ENCODE assay signal across 15 cellular contexts in the genomic region with DNA sequence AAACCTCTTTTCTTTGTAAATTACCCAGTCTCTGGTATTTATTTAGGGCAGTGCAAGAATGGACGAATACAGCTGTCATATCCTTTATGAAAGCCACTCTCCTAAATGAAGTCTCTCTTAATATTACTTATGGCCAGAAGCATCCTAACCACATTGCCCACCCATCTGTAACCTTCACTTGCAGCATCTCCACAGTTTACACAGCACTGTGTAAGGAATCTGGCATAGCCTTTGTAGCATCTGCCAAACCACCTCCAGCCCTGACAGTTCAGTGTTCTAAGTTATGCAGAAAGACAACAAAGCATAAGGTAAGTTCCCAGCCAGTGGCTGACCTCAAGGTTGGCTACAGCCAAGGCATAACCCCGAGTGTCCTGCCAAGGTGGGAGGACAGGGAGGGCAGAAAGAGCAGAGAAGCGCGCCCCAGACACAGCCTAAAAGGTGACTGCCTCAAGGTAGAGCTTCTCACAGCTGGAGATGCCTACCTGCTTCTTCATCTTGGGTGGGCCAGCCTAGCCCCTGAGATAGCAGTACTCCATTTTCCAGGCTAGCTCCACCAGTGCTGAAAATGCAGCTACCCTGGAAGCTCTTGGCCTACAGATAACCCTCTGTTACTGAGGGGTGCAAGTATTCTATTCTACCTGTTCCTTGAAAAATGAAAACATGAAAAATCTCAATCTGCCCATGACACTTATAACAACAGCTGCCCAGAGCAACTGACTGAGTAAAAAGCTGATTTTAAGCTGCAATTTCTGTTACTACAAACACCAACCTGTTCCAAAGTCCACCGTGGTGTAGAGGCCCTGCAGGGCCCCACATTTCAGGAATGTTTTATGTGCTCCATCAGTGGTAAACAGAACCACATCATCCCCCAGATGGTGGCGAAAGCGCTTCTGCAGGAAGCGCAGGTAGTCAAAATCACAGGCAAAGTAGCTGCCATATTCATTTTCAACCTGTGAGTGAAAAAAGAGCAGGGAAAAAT. TPM values are rescaled to one million over a fixed set of nuclear protein-coding genes. Genes with fewer than 3 reads are reported as not detected.
DNase-seq lines count a peak whose midpoint lies in the region; ATAC-seq lines count a peak whose summit lies in the region.
"Had no signal": no experiment of that assay in that cellular context is flagged by ENCODE, and none has a peak within 500 bp of the region (broad histone marks: within the 10 kb centered on the region; RNA-seq: fewer than 3 reads in every experiment).

No MANE protein-coding gene starts in this region.

- POLR2A ChIA-PET in activated CD4-positive, alpha-beta memory T cell treated with anti-CD3 and anti-CD28 coated beads, Interleukin-2, amount 10 ng/mL, durations not matched to agents 7 days and 5 days (lab: Charles Lee): interaction anchor here (1.1 to 2.2 kb wide), 5 partner anchors 9 to 106 kb away, joined by 4 to 10 read pairs (median 4); a partner anchor contains a TSS

- H3K4me3 Mint-ChIP-seq in activated T-cell treated with anti-CD3 and anti-CD28 coated beads, Interleukin-2, amount 50 U/mL, for 72 hours: peak overlapping the region in 1 of 2 donors; percentile 29
- H3K4me3 Mint-ChIP-seq in activated CD4-positive, alpha-beta memory T cell treated with anti-CD3 and anti-CD28 coated beads, Interleukin-2, amount 10 ng/mL, durations not matched to agents 7 days and 5 days: no peak overlapping the region
- H3K4me3 Mint-ChIP-seq in stimulated activated memory B cell treated with anti-CD40 and anti-IgM and Interleukin-4, amounts not matched to agents 10 μg/mL and 1 μg/mL and 100 μg/mL, for 72 hours: no peak overlapping the region
- H3K4me3 Mint-ChIP-seq: HFFc6 had no signal

- no peaks in the 10 kb centered on the region for H3K27me3 Mint-ChIP-seq in activated T-cell treated with anti-CD3 and anti-CD28 coated beads, Interleukin-2, amount 50 U/mL, for 72 hours (ENCODE audit: low read depth)
- no peaks in the 10 kb centered on the region for H3K27me3 Mint-ChIP-seq in activated CD4-positive, alpha-beta memory T cell treated with anti-CD3 and anti-CD28 coated beads, Interleukin-2, amount 10 ng/mL, durations not matched to agents 7 days and 5 days
- H3K27me3 Mint-ChIP-seq in stimulated activated memory B cell treated with anti-CD40 and anti-IgM and Interleukin-4, amounts not matched to agents 10 μg/mL and 1 μg/mL and 100 μg/mL, for 72 hours: no peaks in the 10 kb centered on the region

- CTCF ChIA-PET in activated CD4-positive, alpha-beta memory T cell treated with anti-CD3 and anti-CD28 coated beads, Interleukin-2, amount 10 ng/mL, durations not matched to agents 7 days and 5 days (lab: Charles Lee): interaction anchor here (1.0 to 1.3 kb wide), 3 partner anchors 10 to 110 kb away, joined by 3 to 4 read pairs (median 3); no protein-coding TSS in a partner anchor

- DNase-seq in activated T-cell treated with anti-CD3 and anti-CD28 coated beads, Interleukin-2, amount 50 U/mL, for 72 hours: no peak
- DNase-seq in activated T-cell treated with anti-CD3 and anti-CD28 coated beads for 4 hours (no peak), nucleus accumbens (lab: John Stamatoyannopoulos, UW) (no peak), NCI-H187 (lab: John Stamatoyannopoulos, UW) (no peak)
- DNase-seq in activated CD4-positive, alpha-beta memory T cell treated with anti-CD3 and anti-CD28 coated beads, Interleukin-2, amount 10 ng/mL, durations not matched to agents 7 days and 5 days: peak; percentile 14
- DNase-seq in activated effector memory CD4-positive, alpha-beta T cell treated with anti-CD3 and anti-CD28 coated beads, Interleukin-2, amount 50 U/mL, for 16 hours: no peak
- DNase-seq: ACHN, amniotic stem cell, dermis blood vessel endothelial cell, HFFc6, midbrain, NCI-H1930, upper lobe of left lung had no signal

- H3K36me3 Mint-ChIP-seq in activated T-cell treated with anti-CD3 and anti-CD28 coated beads, Interleukin-2, amount 50 U/mL, for 72 hours (ENCODE audit: insufficient read depth in 2 of 2): peaks cover 14 to 17% of the 10 kb centered on the region in 2 donors
- peaks cover 74% of the 10 kb centered on the region for H3K36me3 Mint-ChIP-seq in activated CD4-positive, alpha-beta memory T cell treated with anti-CD3 and anti-CD28 coated beads, Interleukin-2, amount 10 ng/mL, durations not matched to agents 7 days and 5 days (ENCODE audit: low read depth)
- peaks cover 68% of the 10 kb centered on the region for H3K36me3 Mint-ChIP-seq in stimulated activated memory B cell treated with anti-CD40 and anti-IgM and Interleukin-4, amounts not matched to agents 10 μg/mL and 1 μg/mL and 100 μg/mL, for 72 hours

- no peaks in the 10 kb centered on the region for H3K9me3 Mint-ChIP-seq in activated T-cell treated with anti-CD3 and anti-CD28 coated beads, Interleukin-2, amount 50 U/mL, for 72 hours
- no peaks in the 10 kb centered on the region for H3K9me3 Mint-ChIP-seq in activated CD4-positive, alpha-beta memory T cell treated with anti-CD3 and anti-CD28 coated beads, Interleukin-2, amount 10 ng/mL, durations not matched to agents 7 days and 5 days
- H3K9me3 Mint-ChIP-seq in stimulated activated memory B cell treated with anti-CD40 and anti-IgM and Interleukin-4, amounts not matched to agents 10 μg/mL and 1 μg/mL and 100 μg/mL, for 72 hours: no peaks in the 10 kb centered on the region
- H3K9me3 Mint-ChIP-seq: HFFc6 had no signal

- H3K27ac Mint-ChIP-seq in activated T-cell treated with anti-CD3 and anti-CD28 coated beads, Interleukin-2, amount 50 U/mL, for 72 hours: peak overlapping the region; percentile 19
- no peak overlapping the region for H3K27ac Mint-ChIP-seq in activated CD4-positive, alpha-beta memory T cell treated with anti-CD3 and anti-CD28 coated beads, Interleukin-2, amount 10 ng/mL, durations not matched to agents 7 days and 5 days
- H3K27ac Mint-ChIP-seq in stimulated activated memory B cell treated with anti-CD40 and anti-IgM and Interleukin-4, amounts not matched to agents 10 μg/mL and 1 μg/mL and 100 μg/mL, for 72 hours: peak overlapping the region; percentile 5
- H3K27ac Mint-ChIP-seq: HFFc6 had no signal

- no peak for ATAC-seq in activated T-cell treated with anti-CD3 and anti-CD28 coated beads, Interleukin-2, amount 50 U/mL, for 72 hours (replicated peaks in 1 of 2)
- peak; percentile 72 for ATAC-seq in HG02870 (IDR thresholded peaks at IDR 0.05; ENCODE audit: unreplicated experiment)
- ATAC-seq in stimulated activated memory B cell treated with anti-CD40 and anti-IgM and Interleukin-4, amounts not matched to agents 10 μg/mL and 1 μg/mL and 100 μg/mL, for 72 hours: no peak

- peaks cover 78% of the 10 kb centered on the region for H3K4me1 Mint-ChIP-seq in activated T-cell treated with anti-CD3 and anti-CD28 coated beads, Interleukin-2, amount 50 U/mL, for 72 hours (ENCODE audit: low read depth)
- peaks cover 89% of the 10 kb centered on the region for H3K4me1 Mint-ChIP-seq in activated CD4-positive, alpha-beta memory T cell treated with anti-CD3 and anti-CD28 coated beads, Interleukin-2, amount 10 ng/mL, durations not matched to agents 7 days and 5 days
- peaks cover 67% of the 10 kb centered on the region for H3K4me1 Mint-ChIP-seq in stimulated activated memory B cell treated with anti-CD40 and anti-IgM and Interleukin-4, amounts not matched to agents 10 μg/mL and 1 μg/mL and 100 μg/mL, for 72 hours

RNA-seq across cellular contexts. Expression of a gene that starts 39.3 kb away (rescaled TPM):
- 10 to 100 TPM; 54.1 to 55.0 TPM for total RNA-seq in activated T-cell treated with anti-CD3 and anti-CD28 coated beads, Interleukin-2, amount 50 U/mL, for 72 hours
- total RNA-seq in activated CD4-positive, alpha-beta memory T cell treated with anti-CD3 and anti-CD28 coated beads, Interleukin-2, amount 10 ng/mL, durations not matched to agents 7 days and 5 days: 10 to 100 TPM; 50.0 to 51.7 TPM

RNA-seq across cellular contexts. Expression of a gene that starts 39.3 kb away (rescaled TPM):
- total RNA-seq in activated T-cell treated with anti-CD3 and anti-CD28 coated beads, Interleukin-2, amount 50 U/mL, for 72 hours: 1 to 10 TPM; 5.5 to 7.6 TPM
- total RNA-seq in activated CD4-positive, alpha-beta memory T cell treated with anti-CD3 and anti-CD28 coated beads, Interleukin-2, amount 10 ng/mL, durations not matched to agents 7 days and 5 days: 1 to 10 TPM; 9.1 to 9.7 TPM

RNA-seq across cellular contexts. Expression of a gene that starts 56.2 kb away (rescaled TPM):
- total RNA-seq in activated T-cell treated with anti-CD3 and anti-CD28 coated beads, Interleukin-2, amount 50 U/mL, for 72 hours: 10 to 100 TPM; 44.0 to 62.1 TPM
- 10 to 100 TPM; 40.9 to 42.6 TPM for total RNA-seq in activated CD4-positive, alpha-beta memory T cell treated with anti-CD3 and anti-CD28 coated beads, Interleukin-2, amount 10 ng/mL, durations not matched to agents 7 days and 5 days
